7 cellular contexts compared by ENCODE assay signal in genomic region chr6:28838289-28838633, GRCh38.
DNase-seq lines count a peak whose midpoint lies in the region; ATAC-seq and TF ChIP-seq lines count a peak whose summit lies in the region.

No MANE protein-coding gene starts in this region.

- TF ChIP-seq CTCF in choroid plexus epithelial cell (conservative IDR thresholded peaks at IDR 0.05; ENCODE audit: low read depth, low read length), result no peak

- DNase-seq in NCI-H2196 (lab: John Stamatoyannopoulos, UW; ENCODE audit: unreplicated experiment) (peak; percentile 71), choroid plexus epithelial cell (ENCODE audit: low read depth) (peak; percentile 81), left lobe of liver (ENCODE audit: low spot score) (peak; percentile 72)
- DNase-seq in activated CD4-positive, alpha-beta T cell treated with anti-CD3 and anti-CD28 coated beads for 1 hour, result peak; percentile 52
- DNase-seq in stimulated activated CD4-positive, alpha-beta T cell treated with anti-CD3 and anti-CD28 coated beads, Interleukin-1b, Interleukin-23, amount 100 ng/mL, for 48 hours, result peak; percentile 53

- peak; percentile 26 for ATAC-seq in GM18519 (IDR thresholded peaks at IDR 0.05; ENCODE audit: low FRiP score, unreplicated experiment)
- ATAC-seq in HG03039 (IDR thresholded peaks at IDR 0.05; ENCODE audit: unreplicated experiment), result peak; percentile 43
- ATAC-seq in left lobe of liver, result peak; percentile 67

- H3K4me3 ChIP-seq in choroid plexus epithelial cell (ENCODE audit: low read depth, low read length), result peak overlapping the region; percentile 80

Comparison
In these comparisons a context has a peak if more than half of its experiments do, and no peak if none do; other contexts are left out.
1. Peak in every context shown above with its lines: DNase-seq, ATAC-seq and H3K4me3 ChIP-seq.